In genomic region chr15:84761534-84762190, GRCh38 we compare ENCODE assay signal across 2 cellular contexts.
TF ChIP-seq lines count a peak whose summit lies in the region.

No MANE protein-coding gene starts in this region.

TF ChIP-seq in liver, 16 proteins besides CTCF, POLR2A, EP300 and RAD21:
- TF ChIP-seq ZBTB33 (IDR thresholded peaks at IDR 0.05), result no peak
- no peak for TF ChIP-seq RXRA (IDR thresholded peaks at IDR 0.05)
- no peak for TF ChIP-seq NR2F2 (IDR thresholded peaks at IDR 0.05)
- no peak for TF ChIP-seq HNF4G (IDR thresholded peaks at IDR 0.05)
- no peak for TF ChIP-seq JUND (IDR thresholded peaks at IDR 0.05)
- no peak for TF ChIP-seq GABPA (IDR thresholded peaks at IDR 0.05 in 1 of 2, conservative IDR thresholded peaks at IDR 0.05 in 1 of 2)
- TF ChIP-seq REST (IDR thresholded peaks at IDR 0.05), result no peak
- no peak for TF ChIP-seq SP1 (IDR thresholded peaks at IDR 0.05)
- no peak for TF ChIP-seq TAF1 (conservative IDR thresholded peaks at IDR 0.05)
- no peak for TF ChIP-seq ATF3 (IDR thresholded peaks at IDR 0.05)
- TF ChIP-seq FOXA1 (IDR thresholded peaks at IDR 0.05), result no peak
- TF ChIP-seq HNF4A (conservative IDR thresholded peaks at IDR 0.05), result no peak
- TF ChIP-seq MAX (IDR thresholded peaks at IDR 0.05), result no peak
- TF ChIP-seq FOXA2 (IDR thresholded peaks at IDR 0.05), result no peak
- no peak for TF ChIP-seq YY1 (IDR thresholded peaks at IDR 0.05)

TF ChIP-seq in HepG2, 621 proteins besides CTCF, POLR2A, EP300 and RAD21:
- no peak for TF ChIP-seq BCL3 (CRISPR knock-in tag; IDR thresholded peaks at IDR 0.05)
- no peak for TF ChIP-seq KLF9 (CRISPR knock-in tag; IDR thresholded peaks at IDR 0.05; ENCODE audit: low read depth)
- TF ChIP-seq ZNF782 (CRISPR knock-in tag; IDR thresholded peaks at IDR 0.05; ENCODE audit: borderline replicate concordance), result no peak
- TF ChIP-seq ZBTB2 (CRISPR knock-in tag; IDR thresholded peaks at IDR 0.05; ENCODE audit: low read depth), result no peak
- no peak for TF ChIP-seq ZNF772 (CRISPR knock-in tag; IDR thresholded peaks at IDR 0.05)
